17 cellular contexts compared by ENCODE assay signal in the genomic region with DNA sequence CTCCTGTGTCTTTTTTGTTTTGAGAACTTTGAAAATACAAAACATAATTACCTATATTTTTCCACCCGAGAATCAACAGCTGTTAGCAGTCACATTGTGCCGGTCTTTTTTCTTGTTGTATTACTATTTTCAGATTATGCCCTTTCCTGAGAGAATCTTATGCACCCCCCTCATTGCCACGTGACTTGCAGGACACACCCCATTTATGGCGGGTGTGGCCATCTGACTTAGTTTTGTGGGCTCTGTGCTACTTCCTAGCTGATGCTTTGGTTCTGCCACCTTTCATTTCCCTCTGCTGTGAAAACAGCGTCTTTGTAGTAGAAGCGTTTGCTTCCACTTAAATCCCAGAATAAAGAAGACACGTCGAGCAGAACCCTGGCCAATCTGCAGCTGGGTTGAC.
A peak's percentile ranks its signal among the peaks of the same experiment; 100 is the strongest.
DNase-seq lines count a peak whose midpoint lies in the region; ATAC-seq and TF ChIP-seq lines count a peak whose summit lies in the region.
"Had no signal": no experiment of that assay in that cellular context is flagged by ENCODE, and none has a peak within 500 bp of the region (broad histone marks: within the 10 kb centered on the region; RNA-seq: fewer than 3 reads in every experiment).

No MANE protein-coding gene starts in this region.

- no peak for TF ChIP-seq CTCF in MM.1S (IDR thresholded peaks at IDR 0.05; ENCODE audit: low read length)

- peaks cover 5 to 21% of the 10 kb centered on the region in 2 donors for H3K27me3 Mint-ChIP-seq in effector memory CD8-positive, alpha-beta T cell
- H3K27me3 Mint-ChIP-seq in activated CD4-positive, alpha-beta memory T cell treated with anti-CD3 and anti-CD28 coated beads, Interleukin-2, amount 10 ng/mL, durations not matched to agents 7 days and 5 days = peaks cover 8% of the 10 kb centered on the region

- H3K27ac ChIP-seq in MM.1S (ENCODE audit: low read length) (no peak overlapping the region), trophoblast cell (ENCODE audit: low read depth, low read length) (no peak overlapping the region)

- peaks cover 4 to 6% of the 10 kb centered on the region in 2 donors for H3K4me1 Mint-ChIP-seq in effector memory CD8-positive, alpha-beta T cell (ENCODE audit: low read depth in 2 of 2)
- H3K4me1 Mint-ChIP-seq in activated CD4-positive, alpha-beta memory T cell treated with anti-CD3 and anti-CD28 coated beads, Interleukin-2, amount 10 ng/mL, durations not matched to agents 7 days and 5 days = peaks cover 5% of the 10 kb centered on the region

- CTCF ChIA-PET in activated CD4-positive, alpha-beta memory T cell treated with anti-CD3 and anti-CD28 coated beads, Interleukin-2, amount 10 ng/mL, durations not matched to agents 7 days and 5 days (lab: Charles Lee) = no interaction called here

- H3K18ac ChIP-seq in trophoblast cell (ENCODE audit: low read length) = no peak overlapping the region

- no peak overlapping the region for H2AK5ac ChIP-seq in trophoblast cell (ENCODE audit: low read length)

- DNase-seq in MM.1S (peak; percentile 14), NOMO-1 treated with DMSO at 0.1 percent for 48 hours (lab: John Stamatoyannopoulos, UW; ENCODE audit: unreplicated experiment) (peak; percentile 61), trophoblast cell (no peak), nucleus accumbens (lab: John Stamatoyannopoulos, UW) (no peak)
- peak in 1 of 3 experiments; percentile 4 for DNase-seq in effector memory CD8-positive, alpha-beta T cell
- DNase-seq in activated CD4-positive, alpha-beta memory T cell treated with anti-CD3 and anti-CD28 coated beads, Interleukin-2, amount 10 ng/mL, durations not matched to agents 7 days and 5 days = no peak
- DNase-seq: AML-193, Caco-2, H7, IMR-90, NCI-H1105, NCI-H187 treated with DMSO at 0.1 percent for 48 hours, NCI-H2171, NCI-H446 treated with DMSO at 0.1 percent for 48 hours, NCI-H82 had no signal

- H3K4ac ChIP-seq in trophoblast cell (ENCODE audit: low read depth, low read length) = no peak overlapping the region

- H3K14ac ChIP-seq in trophoblast cell (ENCODE audit: low read length) = no peak overlapping the region

- ATAC-seq in effector memory CD8-positive, alpha-beta T cell (replicated peaks) = peak; percentile 73
- no peak for ATAC-seq in HG03139 (IDR thresholded peaks at IDR 0.05; ENCODE audit: unreplicated experiment)
- ATAC-seq: GM12878 had no signal

- peaks cover 18% of the 10 kb centered on the region for H3K79me1 ChIP-seq in trophoblast cell (ENCODE audit: low read length)

- WGBS in trophoblast cell (ENCODE audit: extremely low coverage, insufficient coverage, insufficient read length) = no CpG with 5 or more reads among the region's 8 CpGs

- no peaks in the 10 kb centered on the region for H3K9me2 ChIP-seq in MM.1S (replicated peaks; ENCODE audit: insufficient read depth, low read length)

- H3K27me3 ChIP-seq in MM.1S (replicated peaks; ENCODE audit: insufficient read depth, low read length) (no peaks in the 10 kb centered on the region), trophoblast cell (ENCODE audit: insufficient read depth, low read length) (no peaks in the 10 kb centered on the region)

- H2BK120ac ChIP-seq in trophoblast cell (ENCODE audit: insufficient read depth, low read length, poor library complexity) = no peak overlapping the region

- H3K79me2 ChIP-seq in MM.1S (ENCODE audit: low read length) (no peaks in the 10 kb centered on the region), trophoblast cell (ENCODE audit: control insufficient read depth, insufficient read depth, low read length, poor library complexity) (peaks cover 2% of the 10 kb centered on the region)

- no peak overlapping the region for H3K23ac ChIP-seq in trophoblast cell (ENCODE audit: low read length)

- no peaks in the 10 kb centered on the region for H3K36me3 Mint-ChIP-seq in effector memory CD8-positive, alpha-beta T cell (ENCODE audit: insufficient read depth)
- H3K36me3 Mint-ChIP-seq in activated CD4-positive, alpha-beta memory T cell treated with anti-CD3 and anti-CD28 coated beads, Interleukin-2, amount 10 ng/mL, durations not matched to agents 7 days and 5 days (ENCODE audit: low read depth) = no peaks in the 10 kb centered on the region

- H3K4me2 ChIP-seq in MM.1S (ENCODE audit: low read depth, low read length) (peak overlapping the region; percentile 29; the same call in 1 of the 2 replicates), trophoblast cell (ENCODE audit: low read length) (no peak overlapping the region)

- POLR2A ChIA-PET in activated CD4-positive, alpha-beta memory T cell treated with anti-CD3 and anti-CD28 coated beads, Interleukin-2, amount 10 ng/mL, durations not matched to agents 7 days and 5 days (lab: Charles Lee) = no interaction called here

- no peak overlapping the region for H4K8ac ChIP-seq in trophoblast cell (ENCODE audit: low read depth, low read length)

- H3K36me3 ChIP-seq in MM.1S (replicated peaks; ENCODE audit: insufficient read depth, low read length) (no peaks in the 10 kb centered on the region), trophoblast cell (ENCODE audit: control insufficient read depth in 1 of 2, insufficient read depth in 2 of 2, low read length in 2 of 2) (no peaks in the 10 kb centered on the region)

- H3F3A ChIP-seq in MM.1S (ENCODE audit: insufficient read depth, low read length) = no peaks in the 10 kb centered on the region

- peak overlapping the region; percentile 40 for H2AFZ ChIP-seq in MM.1S (ENCODE audit: low read length)
- H2AFZ ChIP-seq in trophoblast cell (ENCODE audit: insufficient read depth, low read length, poor library complexity) = no peak overlapping the region

- peak overlapping the region in 1 of 2 donors; percentile 35 for H3K27ac Mint-ChIP-seq in effector memory CD8-positive, alpha-beta T cell
- H3K27ac Mint-ChIP-seq in activated CD4-positive, alpha-beta memory T cell treated with anti-CD3 and anti-CD28 coated beads, Interleukin-2, amount 10 ng/mL, durations not matched to agents 7 days and 5 days = no peak overlapping the region

- H3K4me1 ChIP-seq in MM.1S (ENCODE audit: low read length) (no peaks in the 10 kb centered on the region), trophoblast cell (ENCODE audit: control insufficient read depth in 1 of 2, insufficient read depth in 2 of 2, low read length in 2 of 2) (peaks cover 8% of the 10 kb centered on the region in 2 experiments)

- H3K4me3 ChIP-seq in MM.1S (ENCODE audit: low read length) = peak overlapping the region; percentile 13; the same call in 1 of the 2 replicates
- no peak overlapping the region for H3K4me3 ChIP-seq in trophoblast cell (ENCODE audit: low read depth, low read length)
- H3K4me3 ChIP-seq: GM12878 had no signal

- no peaks in the 10 kb centered on the region for H4K20me1 ChIP-seq in MM.1S (ENCODE audit: insufficient read depth, low read length)

- H4K91ac ChIP-seq in trophoblast cell (ENCODE audit: low read depth, low read length) = no peak overlapping the region

- H4K12ac ChIP-seq in trophoblast cell (ENCODE audit: low read depth, low read length) = no peak overlapping the region

- H2BK5ac ChIP-seq in trophoblast cell (ENCODE audit: low read depth, low read length, poor library complexity) = no peak overlapping the region

- no peaks in the 10 kb centered on the region for H3K9me3 Mint-ChIP-seq in effector memory CD8-positive, alpha-beta T cell
- no peaks in the 10 kb centered on the region for H3K9me3 Mint-ChIP-seq in activated CD4-positive, alpha-beta memory T cell treated with anti-CD3 and anti-CD28 coated beads, Interleukin-2, amount 10 ng/mL, durations not matched to agents 7 days and 5 days

- no peak overlapping the region for H3K9ac ChIP-seq in MM.1S (ENCODE audit: low read length)
- no peak overlapping the region for H3K9ac ChIP-seq in trophoblast cell (ENCODE audit: low read length)

- H3K9me3 ChIP-seq in MM.1S (replicated peaks; ENCODE audit: insufficient read depth, low read length) (no peaks in the 10 kb centered on the region), trophoblast cell (ENCODE audit: insufficient read depth, low read depth, low read length) (no peaks in the 10 kb centered on the region)

- H3K4me3 Mint-ChIP-seq in effector memory CD8-positive, alpha-beta T cell = peak overlapping the region in 1 of 2 donors; percentile 32
- H3K4me3 Mint-ChIP-seq in activated CD4-positive, alpha-beta memory T cell treated with anti-CD3 and anti-CD28 coated beads, Interleukin-2, amount 10 ng/mL, durations not matched to agents 7 days and 5 days = no peak overlapping the region

- H2BK12ac ChIP-seq in trophoblast cell (ENCODE audit: low read length) = peak overlapping the region; percentile 85

Comparison
In these comparisons a context has a peak if more than half of its experiments do, and no peak if none do; other contexts are left out.
1. DNase-seq: peak in MM.1S (single experiment) and NOMO-1 treated with DMSO at 0.1 percent for 48 hours (single experiment); none in trophoblast cell (0 of 2), nucleus accumbens (0 of 56) and activated CD4-positive, alpha-beta memory T cell treated with anti-CD3 and anti-CD28 coated beads, Interleukin-2, amount 10 ng/mL, durations not matched to agents 7 days and 5 days (single experiment).